8 cellular contexts compared by ENCODE assay signal in the genomic region with DNA sequence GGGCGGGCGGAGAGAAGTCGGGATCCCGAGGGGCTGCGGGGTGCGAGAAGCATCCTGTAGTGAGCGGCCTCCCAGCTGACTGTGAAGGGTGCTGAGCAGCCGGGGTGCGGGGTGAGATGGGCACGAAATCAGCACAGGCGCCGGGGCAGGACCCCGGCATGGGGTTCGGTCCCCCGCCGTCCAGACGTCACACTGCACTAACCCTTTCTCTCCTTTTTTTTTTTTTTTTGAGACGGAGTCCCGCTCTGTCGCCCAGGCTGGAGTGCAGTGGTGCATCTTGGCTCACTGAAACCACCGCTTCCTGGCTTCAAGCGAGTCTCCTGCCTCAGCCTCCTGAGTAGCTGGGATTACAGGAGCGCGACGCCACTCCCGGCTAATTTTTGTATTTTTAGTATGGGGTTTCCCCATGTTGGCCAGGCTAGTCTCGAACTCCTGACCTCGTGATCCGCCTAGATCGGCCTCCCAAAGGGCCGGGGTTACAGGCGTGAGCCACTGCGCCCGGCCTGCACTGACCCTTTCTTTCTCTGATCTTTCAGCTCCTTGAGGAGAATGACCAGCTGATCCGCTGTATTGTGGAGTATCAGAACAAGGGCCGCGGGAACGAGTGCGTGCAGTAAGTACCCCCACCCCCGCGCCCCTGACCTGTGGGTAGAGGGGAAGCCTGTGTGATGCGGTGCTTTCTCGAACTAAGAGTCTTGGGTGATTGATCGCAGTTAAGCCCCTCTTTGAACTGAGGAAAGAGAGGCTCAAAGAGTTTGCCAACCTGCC. TPM values are rescaled to one million over a fixed set of nuclear protein-coding genes. Genes with fewer than 3 reads are reported as not detected.
DNase-seq lines count a peak whose midpoint lies in the region; ATAC-seq, FAIRE-seq and TF ChIP-seq lines count a peak whose summit lies in the region.

No MANE protein-coding gene starts in this region.

- H3K9me3 ChIP-seq in heart right ventricle (no peaks in the 10 kb centered on the region), kidney (ENCODE audit: control insufficient read depth in 1 of 2, low read length in 2 of 2) (no peaks in the 10 kb centered on the region)

- H3K4me3 Mint-ChIP-seq in activated naive CD8-positive, alpha-beta T cell treated with anti-CD3 and anti-CD28 coated beads for 36 hours, result peak overlapping the region; percentile 92

- no peaks in the 10 kb centered on the region for H3K27me3 Mint-ChIP-seq in activated naive CD8-positive, alpha-beta T cell treated with anti-CD3 and anti-CD28 coated beads for 36 hours

- H3K36me3 Mint-ChIP-seq in activated naive CD8-positive, alpha-beta T cell treated with anti-CD3 and anti-CD28 coated beads for 36 hours, result peaks cover 28% of the 10 kb centered on the region

- intact Hi-C loops in heart right ventricle (cut with DNase I), result loop anchor here in 2 of 10 donors (1.0 to 5.0 kb wide), 2 partner anchors 9 to 156 kb away; a partner anchor contains a TSS
- intact Hi-C loops in left ventricle myocardium superior (cut with micrococcal nuclease), result no loop called here
- intact Hi-C loops in kidney (cut with DNase I), result no loop called here

- peak overlapping the region; percentile 56 to 88 (median 71) for H3K4me3 ChIP-seq in heart right ventricle
- peak overlapping the region; percentile 67 to 69 for H3K4me3 ChIP-seq in kidney (ENCODE audit: low read length in 2 of 2)

- H3K4me1 ChIP-seq in heart right ventricle (peaks cover 0 to 24% (median 9%) of the 10 kb centered on the region in 9 donors), kidney (ENCODE audit: control insufficient read depth in 1 of 2, insufficient read depth in 1 of 2, low read depth in 1 of 2, low read length in 2 of 2) (peaks cover 2 to 6% of the 10 kb centered on the region in 2 donors)

- 9 to 10% methylated on average over 44 of the region's 44 CpGs for WGBS in heart right ventricle, 2 donors

- H3K27me3 ChIP-seq in heart right ventricle, result no peaks in the 10 kb centered on the region

- H3K9ac ChIP-seq in kidney (ENCODE audit: low read length in 2 of 2), result peak overlapping the region in 1 of 2 donors; percentile 75

- H3K36me3 ChIP-seq in heart right ventricle, result peaks cover 0 to 35% (median 0%) of the 10 kb centered on the region in 9 donors
- H3K36me3 ChIP-seq in kidney (ENCODE audit: control insufficient read depth in 1 of 2, insufficient read depth in 2 of 2, low read length in 2 of 2), result no peaks in the 10 kb centered on the region

- H3K27ac Mint-ChIP-seq in activated naive CD8-positive, alpha-beta T cell treated with anti-CD3 and anti-CD28 coated beads for 36 hours, result peak overlapping the region; percentile 94

- no peak for TF ChIP-seq CTCF in heart right ventricle (IDR thresholded peaks at IDR 0.05)
- no peak for TF ChIP-seq CTCF in kidney (IDR thresholded peaks at IDR 0.05; ENCODE audit: borderline replicate concordance, extremely low read depth, insufficient read depth)

- H3K4me1 Mint-ChIP-seq in activated naive CD8-positive, alpha-beta T cell treated with anti-CD3 and anti-CD28 coated beads for 36 hours, result peaks cover 37% of the 10 kb centered on the region

- DNase-seq in heart right ventricle (peak in 1 of 2 donors; percentile 11), left ventricle myocardium superior (no peak), kidney (peak; percentile 74), substantia nigra (lab: John Stamatoyannopoulos, UW) (peak in 4 of 49 donors; percentile 16 to 35 (median 25))
- DNase-seq in activated naive CD8-positive, alpha-beta T cell treated with anti-CD3 and anti-CD28 coated beads for 36 hours, result peak; percentile 5

- ATAC-seq in heart right ventricle, result peak in 6 of 8 donors; percentile 16 to 71 (median 34)
- no peak for ATAC-seq in left ventricle myocardium superior
- ATAC-seq in GM18867 (IDR thresholded peaks at IDR 0.05; ENCODE audit: unreplicated experiment), result no peak
- no peak for ATAC-seq in GM21423 (IDR thresholded peaks at IDR 0.05; ENCODE audit: unreplicated experiment)
- ATAC-seq in HG02678 (IDR thresholded peaks at IDR 0.05; ENCODE audit: unreplicated experiment), result no peak

- H3K9me3 Mint-ChIP-seq in activated naive CD8-positive, alpha-beta T cell treated with anti-CD3 and anti-CD28 coated beads for 36 hours, result no peaks in the 10 kb centered on the region

- FAIRE-seq in kidney (lab: Jason Lieb, UNC), result no peak

- H3K27ac ChIP-seq in heart right ventricle (peak overlapping the region in 9 of 10 donors; percentile 75 to 87 (median 83)), kidney (ENCODE audit: low read depth in 2 of 2, low read length in 2 of 2) (peak overlapping the region in 1 of 2 donors; percentile 34), substantia nigra (ENCODE audit: low read depth, low read length, poor library complexity, severe bottlenecking) (peak overlapping the region; percentile 50)

RNA-seq across cellular contexts. Expression of a gene that starts 0.5 kb away (rescaled TPM):
- total RNA-seq in heart right ventricle (10 to 100 TPM in 7 of 10 donors, 1 to 10 TPM in 3; 9.1 to 15.2 (median 11.3) TPM), left ventricle myocardium superior (9.7 TPM), kidney (18.8 TPM)
- polyA plus RNA-seq in heart right ventricle (10 to 100 TPM; 31.9 to 35.3 TPM), kidney (ENCODE audit: insufficient read depth, low read depth, low replicate concordance) (42.4 TPM)
- total RNA-seq in activated naive CD8-positive, alpha-beta T cell treated with anti-CD3 and anti-CD28 coated beads for 36 hours, result 10 to 100 TPM; 77.2 to 78.7 TPM

RNA-seq across cellular contexts. Expression of a gene that starts 9.3 kb away (rescaled TPM):
- total RNA-seq in heart right ventricle (10 to 100 TPM; 19.7 to 28.4 (median 21.9) TPM), left ventricle myocardium superior (23.6 TPM), kidney (81.1 TPM)
- polyA plus RNA-seq in heart right ventricle (10 to 100 TPM; 10.2 to 59.3 TPM), kidney (ENCODE audit: insufficient read depth, low read depth, low replicate concordance) (9.2 TPM)
- 10 to 100 TPM; 43.9 to 52.9 TPM for total RNA-seq in activated naive CD8-positive, alpha-beta T cell treated with anti-CD3 and anti-CD28 coated beads for 36 hours

RNA-seq across cellular contexts. Expression of a gene that starts 9.4 kb away (rescaled TPM):
- 10 to 100 TPM; 23.8 to 32.9 (median 26.4) TPM for total RNA-seq in heart right ventricle
- 10 to 100 TPM; 21.1 to 21.2 TPM for polyA plus RNA-seq in heart right ventricle
- total RNA-seq in left ventricle myocardium superior, result 24.3 TPM
- 10 to 100 TPM; 40.0 to 42.3 TPM for total RNA-seq in activated naive CD8-positive, alpha-beta T cell treated with anti-CD3 and anti-CD28 coated beads for 36 hours
- total RNA-seq in kidney, result 43.6 TPM
- polyA plus RNA-seq in kidney (ENCODE audit: insufficient read depth, low read depth, low replicate concordance), result 32.8 TPM

Comparison
In these comparisons a context has a peak if more than half of its experiments do, and no peak if none do; other contexts are left out.
1. ATAC-seq: peak in heart right ventricle (6 of 8); none in left ventricle myocardium superior (single experiment), GM18867 (single experiment), GM21423 (single experiment) and HG02678 (single experiment).